ENCODE assay signal across 8 cellular contexts in the genomic region with DNA sequence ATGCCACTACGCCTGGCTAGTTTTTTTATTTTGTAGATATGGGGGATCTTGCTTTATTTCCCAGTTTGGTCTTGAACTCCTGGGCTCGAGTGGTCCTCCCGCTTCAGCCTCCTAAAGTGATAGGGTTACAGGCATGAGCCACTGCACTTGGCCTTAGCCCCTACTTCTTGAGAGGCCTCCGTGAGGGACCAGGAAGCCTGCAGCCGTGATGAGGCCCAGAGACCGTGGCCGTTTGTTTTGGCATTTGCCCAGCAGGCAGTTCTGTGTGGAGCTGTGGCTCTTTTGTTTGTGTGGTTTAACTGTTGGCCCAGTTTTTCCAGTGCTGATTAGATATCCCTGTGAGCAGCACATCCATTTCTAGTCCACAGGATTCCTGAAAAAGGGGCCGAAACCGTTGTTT. TPM values are rescaled to one million over a fixed set of nuclear protein-coding genes. Genes with fewer than 3 reads are reported as not detected.
A peak's percentile ranks its signal among the peaks of the same experiment; 100 is the strongest.
DNase-seq lines count a peak whose midpoint lies in the region; ATAC-seq and TF ChIP-seq lines count a peak whose summit lies in the region.

No MANE protein-coding gene starts in this region.

- intact Hi-C loops in Right ventricle myocardium inferior (cut with DNase I), result no loop called here
- intact Hi-C loops in Caco-2 (cut with micrococcal nuclease; ENCODE audit: unreplicated experiment), result no loop called here

- no peaks in the 10 kb centered on the region for H3K27me3 ChIP-seq in Caco-2 (replicated peaks; ENCODE audit: control insufficient read depth, insufficient read depth, low read length)
- H3K27me3 ChIP-seq in effector memory CD4-positive, alpha-beta T cell (replicated peaks; ENCODE audit: control insufficient read depth, insufficient read depth, low read length, poor library complexity, severe bottlenecking), result no peaks in the 10 kb centered on the region

- no peak overlapping the region for H3K4me3 Mint-ChIP-seq in Caco-2 (ENCODE audit: unreplicated experiment)

- no peak overlapping the region for H3K27ac ChIP-seq in effector memory CD4-positive, alpha-beta T cell (ENCODE audit: insufficient read depth, low read length, poor library complexity, severe bottlenecking)

- POLR2A ChIA-PET in Caco-2 (lab: Charles Lee), result no interaction called here

- CTCF ChIA-PET in Caco-2 (lab: Charles Lee), result no interaction called here

- H3K4me3 ChIP-seq in skeletal muscle cell (ENCODE audit: low read depth, low read length) (no peak overlapping the region), Caco-2 (ENCODE audit: low read depth, low read length) (no peak overlapping the region)
- no peak overlapping the region for H3K4me3 ChIP-seq in effector memory CD4-positive, alpha-beta T cell (ENCODE audit: insufficient read depth, low read depth, low read length, poor library complexity, severe bottlenecking)

- DNase-seq in H4 (ENCODE audit: low spot score), result peak; percentile 82
- DNase-seq in SHP77 treated with DMSO at 0.1 percent for 48 hours (lab: John Stamatoyannopoulos, UW), result peak; percentile 43
- DNase-seq in Right ventricle myocardium inferior (ENCODE audit: missing footprints), result peak; percentile 78
- peak; percentile 74 for DNase-seq in skeletal muscle cell (ENCODE audit: low read depth)
- no peak for DNase-seq in Caco-2
- no peak for DNase-seq in cerebellar cortex (ENCODE audit: low spot score)
- DNase-seq in effector memory CD4-positive, alpha-beta T cell, result no peak

- H3K4me1 Mint-ChIP-seq in Caco-2 (ENCODE audit: low read depth, unreplicated experiment), result no peaks in the 10 kb centered on the region

- no peak for TF ChIP-seq CTCF in Caco-2 (IDR thresholded peaks at IDR 0.05; ENCODE audit: insufficient read depth in 1 of 2, low read depth in 1 of 2, low read length in 1 of 2, severe bottlenecking in 1 of 2, unreplicated experiment in 1 of 2)

- no peaks in the 10 kb centered on the region for H3K4me1 ChIP-seq in Caco-2
- H3K4me1 ChIP-seq in effector memory CD4-positive, alpha-beta T cell (ENCODE audit: control insufficient read depth, insufficient read depth, low read length, poor library complexity, severe bottlenecking), result no peaks in the 10 kb centered on the region

- H3K9me3 ChIP-seq in Caco-2, result no peaks in the 10 kb centered on the region
- H3K9me3 ChIP-seq in effector memory CD4-positive, alpha-beta T cell (ENCODE audit: control insufficient read depth, low read length), result no peaks in the 10 kb centered on the region

- no peaks in the 10 kb centered on the region for H3K36me3 Mint-ChIP-seq in Caco-2 (ENCODE audit: insufficient read depth, unreplicated experiment)

- H3K27me3 Mint-ChIP-seq in Caco-2 (ENCODE audit: insufficient read depth, unreplicated experiment), result no peaks in the 10 kb centered on the region

- H3K27ac Mint-ChIP-seq in Caco-2 (ENCODE audit: unreplicated experiment), result no peak overlapping the region

- peak; percentile 75 for ATAC-seq in Right ventricle myocardium inferior
- ATAC-seq in HG02623 (IDR thresholded peaks at IDR 0.05; ENCODE audit: unreplicated experiment), result no peak

- no TSS peak for BruUV-seq in Caco-2 (replicated peaks; lab: Mats Ljungman, UMichigan)

- no peaks in the 10 kb centered on the region for H3K9me3 Mint-ChIP-seq in Caco-2 (ENCODE audit: unreplicated experiment)

- no peaks in the 10 kb centered on the region for H3K36me3 ChIP-seq in Caco-2 (ENCODE audit: control insufficient read depth, insufficient read depth, low read length)
- no peaks in the 10 kb centered on the region for H3K36me3 ChIP-seq in effector memory CD4-positive, alpha-beta T cell (ENCODE audit: control insufficient read depth, insufficient read depth, low read length)

RNA-seq across cellular contexts. Expression of a gene that starts 39.8 kb away (rescaled TPM):
- 409 and 635 TPM in 2 replicates for total RNA-seq in H4 (2014; rRNA removed; shearing (Covaris generic))
- total RNA-seq in Right ventricle myocardium inferior (119 TPM), Caco-2 (2022) (422 and 425 TPM in 2 replicates)

RNA-seq across cellular contexts. Expression of a gene that starts 44.6 kb away (rescaled TPM):
- 119 and 142 TPM in 2 replicates for total RNA-seq in H4 (2014; rRNA removed; shearing (Covaris generic))
- total RNA-seq in Right ventricle myocardium inferior (63.8 TPM), Caco-2 (2022) (3.0 and 3.4 TPM in 2 replicates)

Comparison
In these comparisons a context has a peak if more than half of its experiments do, and no peak if none do; other contexts are left out.
1. DNase-seq: peak in H4 (single experiment), SHP77 treated with DMSO at 0.1 percent for 48 hours (single experiment), Right ventricle myocardium inferior (single experiment) and skeletal muscle cell (single experiment); none in Caco-2 (0 of 2), cerebellar cortex (single experiment) and effector memory CD4-positive, alpha-beta T cell (0 of 3).
2. RNA of a gene that starts 44.6 kb away (total RNA-seq): 119 to 142 TPM in H4 and 63.8 TPM in Right ventricle myocardium inferior (single experiment); 3.0 to 3.4 TPM in Caco-2; every median in the first group is over 10 times any median in the second.